Comparison of ENCODE assay signal across 8 cellular contexts in genomic region chr2:128178650-128179460, GRCh38.
DNase-seq lines count a peak whose midpoint lies in the region; ATAC-seq and TF ChIP-seq lines count a peak whose summit lies in the region.

No MANE protein-coding gene starts in this region.

- H2BK5ac ChIP-seq in mesendoderm (ENCODE audit: low read length) = no peak overlapping the region

- TF ChIP-seq CTCF in GM12875 (IDR thresholded peaks at IDR 0.05; ENCODE audit: borderline replicate concordance, insufficient read depth, low read depth, low read length) (peak; percentile 59; the same call in 1 of the 2 replicates), LNCaP clone FGC (IDR thresholded peaks at IDR 0.05; ENCODE audit: control insufficient read depth, extremely low read depth, insufficient read depth) (peak; percentile 73), WI38 (IDR thresholded peaks at IDR 0.05; ENCODE audit: low read depth, low read length) (peak; percentile 91)

- H3K4ac ChIP-seq in mesendoderm (ENCODE audit: low read depth, low read length) = no peak overlapping the region

- no peak overlapping the region for H3K56ac ChIP-seq in mesendoderm (ENCODE audit: low read length)

- no peak overlapping the region for H3K23ac ChIP-seq in mesendoderm (ENCODE audit: low read length)

- H3K36me3 ChIP-seq in mesendoderm (ENCODE audit: control insufficient read depth, insufficient read depth, low read length) (peaks cover 5% of the 10 kb centered on the region), stomach smooth muscle (ENCODE audit: control insufficient read depth in 2 of 2, insufficient read depth in 2 of 2, low read length in 2 of 2) (peaks cover 33 to 37% of the 10 kb centered on the region in 2 donors)

- no peak overlapping the region for H3K18ac ChIP-seq in mesendoderm (ENCODE audit: low read length)

- H3K27ac ChIP-seq in mesendoderm (ENCODE audit: low read depth, low read length) (no peak overlapping the region), stomach smooth muscle (ENCODE audit: low read length) (peak overlapping the region; percentile 82)

- WGBS in mesendoderm (ENCODE audit: extremely low coverage, insufficient coverage, low lambda C conversion rate) = no CpG with 5 or more reads among the region's 9 CpGs

- ATAC-seq in HG03571 (IDR thresholded peaks at IDR 0.05; ENCODE audit: unreplicated experiment) = no peak

- no peaks in the 10 kb centered on the region for H3K4me1 ChIP-seq in mesendoderm (ENCODE audit: control insufficient read depth, low read depth, low read length)
- peaks cover 9% of the 10 kb centered on the region for H3K4me1 ChIP-seq in stomach smooth muscle (ENCODE audit: control insufficient read depth, insufficient read depth, low read length)

- no peak overlapping the region for H3K9ac ChIP-seq in mesendoderm (ENCODE audit: low read length)
- peak overlapping the region; percentile 43 to 54 for H3K9ac ChIP-seq in stomach smooth muscle (ENCODE audit: low read length in 2 of 2)

- no peak overlapping the region for H2BK15ac ChIP-seq in mesendoderm (replicated peaks; ENCODE audit: low read depth)

- no peak overlapping the region for H4K5ac ChIP-seq in mesendoderm (ENCODE audit: low read length)

- H3K27me3 ChIP-seq in mesendoderm (ENCODE audit: insufficient read depth, low read length, poor library complexity) (no peaks in the 10 kb centered on the region), stomach smooth muscle (ENCODE audit: control insufficient read depth in 1 of 2, insufficient read depth in 2 of 2, low read length in 2 of 2) (no peaks in the 10 kb centered on the region)

- no peak overlapping the region for H4K8ac ChIP-seq in mesendoderm (ENCODE audit: low read depth, low read length)

- H3K79me1 ChIP-seq in mesendoderm (ENCODE audit: low read length) = no peaks in the 10 kb centered on the region

- H3K4me3 ChIP-seq in GM12875 (ENCODE audit: low read depth, low read length) (no peak overlapping the region), LNCaP clone FGC (ENCODE audit: low read depth, low read length) (no peak overlapping the region), WI38 (ENCODE audit: low read depth, low read length) (no peak overlapping the region), mesendoderm (ENCODE audit: low read length) (no peak overlapping the region), stomach smooth muscle (ENCODE audit: low read length in 2 of 2) (no peak overlapping the region)

- no peak overlapping the region for H2AK5ac ChIP-seq in mesendoderm (ENCODE audit: low read length)

- no peak overlapping the region for H3K4me2 ChIP-seq in mesendoderm (ENCODE audit: low read length)

- H3K79me2 ChIP-seq in mesendoderm (ENCODE audit: control insufficient read depth, insufficient read depth, low read length) = no peaks in the 10 kb centered on the region

- no peak overlapping the region for H2BK120ac ChIP-seq in mesendoderm (ENCODE audit: low read depth, low read length)

- DNase-seq in AG08396 (ENCODE audit: low spot score) = peak; percentile 70
- DNase-seq in LNCaP clone FGC (ENCODE audit: low read depth) = no peak
- peak; percentile 13 for DNase-seq in effector CD4-positive, alpha-beta T cell
- DNase-seq in mesendoderm = peak; percentile 73

- H3K9me3 ChIP-seq in stomach smooth muscle (ENCODE audit: control insufficient read depth in 2 of 2, low read length in 2 of 2) = no peaks in the 10 kb centered on the region
